In genomic region chr18:50069422-50069821, GRCh38 we compare ENCODE assay signal across 7 cellular contexts.
"Had no signal": no experiment of that assay in that cellular context is flagged by ENCODE, and none has a peak within 500 bp of the region (broad histone marks: within the 10 kb centered on the region; RNA-seq: fewer than 3 reads in every experiment).

No MANE protein-coding gene starts in this region.

- DNase-seq: GDM1, GF-D8 had no signal

- FAIRE-seq: G401.6, GM12891, GM12892, GM18507, GM19239 had no signal
